14 cellular contexts compared by ENCODE assay signal in genomic region chr4:152164561-152164960, GRCh38.
DNase-seq lines count a peak whose midpoint lies in the region; ATAC-seq, FAIRE-seq and TF ChIP-seq lines count a peak whose summit lies in the region.
"Had no signal": no experiment of that assay in that cellular context is flagged by ENCODE, and none has a peak within 500 bp of the region (broad histone marks: within the 10 kb centered on the region; RNA-seq: fewer than 3 reads in every experiment).

No MANE protein-coding gene starts in this region.

- H3K56ac ChIP-seq in H9 (ENCODE audit: insufficient read length, low read depth, low read length) (no peak overlapping the region), H1 (replicated peaks; ENCODE audit: insufficient read length, low read depth, low read length) (no peak overlapping the region)

- H3K4me1 ChIP-seq in H9 (ENCODE audit: insufficient read depth, low read length), result peaks cover 10% of the 10 kb centered on the region; the same call in 1 of the 2 replicates
- peaks cover 3 to 19% (median 10%) of the 10 kb centered on the region in 4 experiments for H3K4me1 ChIP-seq in H1 (replicated peaks in 1 of 4; ENCODE audit: control insufficient read depth in 3 of 4, insufficient read depth in 4 of 4, low read length in 3 of 4)

- no peak overlapping the region for H3K4me3 Mint-ChIP-seq in H9

- CTCF ChIA-PET in H1 (lab: Charles Lee; ENCODE audit: partially characterized antibody), result no interaction called here

- H3K14ac ChIP-seq in H9 (ENCODE audit: insufficient read depth, low read length) (no peak overlapping the region), H1 (ENCODE audit: insufficient read length) (no peak overlapping the region)

- FAIRE-seq in H1 (lab: Jason Lieb, UNC), result peak; percentile 45

- H3K27me3 Mint-ChIP-seq in H9 (ENCODE audit: low read depth), result no peaks in the 10 kb centered on the region; the same call in 1 of the 2 replicates

- H3K27me3 ChIP-seq in H9 (ENCODE audit: insufficient read depth, low read length) (no peaks in the 10 kb centered on the region), H1 (replicated peaks in 1 of 4; ENCODE audit: control insufficient read depth in 3 of 4, extremely low read depth in 1 of 4, insufficient read depth in 3 of 4, low read length in 3 of 4) (no peaks in the 10 kb centered on the region)

- TF ChIP-seq RAD21 in H1 (IDR thresholded peaks at IDR 0.05 in 1 of 2, conservative IDR thresholded peaks at IDR 0.05 in 1 of 2; ENCODE audit: low read depth in 2 of 2, low read length in 2 of 2), result no peak

- H3K9me3 Mint-ChIP-seq in H9, result no peaks in the 10 kb centered on the region; a peak in 1 of 5 replicates

- no peak overlapping the region for H4K5ac ChIP-seq in H9 (ENCODE audit: insufficient read length, low read depth, low read length)
- H4K5ac ChIP-seq in H1 (ENCODE audit: insufficient read length, low read depth, low read length), result no peak overlapping the region

- H3K9me3 ChIP-seq in H9 (ENCODE audit: control insufficient read depth, low read depth, low read length) (no peaks in the 10 kb centered on the region), H1 (ENCODE audit: insufficient read depth in 2 of 2, low read depth in 1 of 2, low read length in 1 of 2) (no peaks in the 10 kb centered on the region)

- H3K79me1 ChIP-seq in H9 (ENCODE audit: insufficient read depth, low read depth, low read length, poor library complexity, severe bottlenecking) (no peaks in the 10 kb centered on the region), H1 (ENCODE audit: low read depth, low read length) (no peaks in the 10 kb centered on the region)

- H3K23ac ChIP-seq in H9 (ENCODE audit: insufficient read length, low read depth, low read length), result no peak overlapping the region
- H3K23ac ChIP-seq in H1 (ENCODE audit: insufficient read length), result no peak overlapping the region

- no peak overlapping the region for H3K4me2 ChIP-seq in H9 (ENCODE audit: insufficient read depth, insufficient read length, low read length)
- H3K4me2 ChIP-seq in H1 (ENCODE audit: insufficient read depth in 1 of 2, low read depth in 2 of 2, low read length in 2 of 2), result peak overlapping the region; percentile 27 to 30

- H2BK12ac ChIP-seq in H9 (ENCODE audit: insufficient read length, low read depth, low read length) (no peak overlapping the region), H1 (ENCODE audit: low read depth, low read length) (no peak overlapping the region)

- H2AK5ac ChIP-seq in H9 (ENCODE audit: insufficient read length, low read length), result no peak overlapping the region
- H2AK5ac ChIP-seq in H1 (ENCODE audit: low read depth, low read length), result no peak overlapping the region; the same call in 1 of the 2 replicates

- H2BK15ac ChIP-seq in H9 (ENCODE audit: low read depth, low read length) (no peak overlapping the region), H1 (ENCODE audit: low read length) (no peak overlapping the region)

- H4K91ac ChIP-seq in H9 (ENCODE audit: insufficient read length, low read depth, low read length) (no peak overlapping the region), H1 (replicated peaks; ENCODE audit: insufficient read length, low read length) (no peak overlapping the region)

- H3K36me3 ChIP-seq in H1 (ENCODE audit: control insufficient read depth in 2 of 4, insufficient read depth in 4 of 4, low read length in 3 of 4), result no peaks in the 10 kb centered on the region

- no peak overlapping the region for H2BK20ac ChIP-seq in H9 (ENCODE audit: low read depth, low read length, poor library complexity, severe bottlenecking)
- H2BK20ac ChIP-seq in H1 (ENCODE audit: low read length), result no peak overlapping the region

- peak overlapping the region; percentile 72 for H3K27ac ChIP-seq in H9 (ENCODE audit: insufficient read length, low read depth, low read length)
- H3K27ac ChIP-seq in H1 (ENCODE audit: low read depth, low read length), result no peak overlapping the region; the same call in 1 of the 2 replicates

- peak; percentile 3 for DNase-seq in DMS53 treated with DMSO at 0.1 percent for 48 hours (lab: John Stamatoyannopoulos, UW; ENCODE audit: unreplicated experiment)
- no peak for DNase-seq in H9
- no peak for DNase-seq in H1 (ENCODE audit: low read depth in 1 of 2, low spot score in 2 of 2)
- DNase-seq in islet precursor cell, result peak; percentile 73
- DNase-seq in stimulated activated CD8-positive, alpha-beta memory T cell treated with anti-CD3 and anti-CD28 coated beads, Interleukin-4, amount 100 ng/mL, for 48 hours, result no peak
- no peak for DNase-seq in NCI-H510A treated with DMSO at 0.1 percent for 48 hours (lab: John Stamatoyannopoulos, UW)
- DNase-seq: ACHN, AML-193, COR-L47, DMS153, MM.1S, NCI-H1105, NCI-H1694 had no signal

- H3K18ac ChIP-seq in H9 (ENCODE audit: insufficient read length, low read depth, low read length), result no peak overlapping the region
- H3K18ac ChIP-seq in H1 (ENCODE audit: extremely low read depth, low read length), result no peak overlapping the region

- H3K27ac Mint-ChIP-seq in H9, result peak overlapping the region; percentile 13 to 76 (median 33); a peak in 4 of 7 replicates

- no peak for TF ChIP-seq POLR2A in H1 (IDR thresholded peaks at IDR 0.05; ENCODE audit: control extremely low read depth in 1 of 2, low read depth in 2 of 2, low read length in 2 of 2)

- no peaks in the 10 kb centered on the region for H3K79me2 ChIP-seq in H9 (ENCODE audit: insufficient read depth, low read length)
- no peaks in the 10 kb centered on the region for H3K79me2 ChIP-seq in H1 (ENCODE audit: control insufficient read depth in 1 of 2, insufficient read depth in 2 of 2, low read length in 2 of 2)

- H4K20me1 ChIP-seq in H9 (ENCODE audit: control insufficient read depth, insufficient read depth, insufficient read length) (no peaks in the 10 kb centered on the region), H1 (replicated peaks in 1 of 2; ENCODE audit: control insufficient read depth in 1 of 2, insufficient read depth in 2 of 2, low read length in 2 of 2) (no peaks in the 10 kb centered on the region)

- H3T11ph ChIP-seq in H9 (ENCODE audit: low read length), result no peak overlapping the region

- no peak overlapping the region for H2BK120ac ChIP-seq in H9 (ENCODE audit: low read depth, low read length, poor library complexity, severe bottlenecking)
- H2BK120ac ChIP-seq in H1 (replicated peaks; ENCODE audit: low read depth, low read length), result no peak overlapping the region

- no CpG with 5 or more reads among the region's 1 CpG for WGBS in H9 (ENCODE audit: extremely low coverage, insufficient read length, low lambda C conversion rate)
- WGBS in H1 (ENCODE audit: extremely low coverage in 1 of 2, insufficient coverage in 1 of 2, insufficient read length in 1 of 2, insufficient replicate concordance in 2 of 2, low coverage in 1 of 2, low lambda C conversion rate in 2 of 2, missing lambda C conversion rate in 1 of 2), 2 experiments, result 79% methylated on average over 1 of the region's 1 CpG; no CpG with 5 or more reads in 1 of the 2 experiments

- TF ChIP-seq CTCF in H9 (conservative IDR thresholded peaks at IDR 0.05) (peak; percentile 19; the same call in 1 of the 3 replicates), H1 (IDR thresholded peaks at IDR 0.05; ENCODE audit: control extremely low read depth in 1 of 3, insufficient read depth in 1 of 3, low read depth in 1 of 3, low read length in 3 of 3) (peak in 2 of 3 experiments; percentile 10 to 28; a peak in 2 of 4 replicates)

- no peaks in the 10 kb centered on the region for H3K36me3 Mint-ChIP-seq in H9 (ENCODE audit: insufficient read depth in 1 of 3, low read depth in 3 of 3)

- TF ChIP-seq EP300 in H1 (IDR thresholded peaks at IDR 0.05; ENCODE audit: borderline replicate concordance in 1 of 2, low read depth in 2 of 2, low read length in 2 of 2), result no peak

- H3K4me1 Mint-ChIP-seq in H9, result peaks cover 40 to 45% of the 10 kb centered on the region in 2 experiments

- H3K23me2 ChIP-seq in H9 (ENCODE audit: insufficient read length, low read depth, low read length, poor library complexity, severe bottlenecking) (no peaks in the 10 kb centered on the region), H1 (ENCODE audit: low read depth, low read length) (no peaks in the 10 kb centered on the region)

- POLR2A ChIA-PET in H1 (lab: Charles Lee; ENCODE audit: partially characterized antibody), result no interaction called here

- no peak overlapping the region for H4K8ac ChIP-seq in H9 (replicated peaks; ENCODE audit: insufficient read length, low read depth, low read length)
- H4K8ac ChIP-seq in H1 (ENCODE audit: extremely low read depth, insufficient read depth, low read length), result no peak overlapping the region

- ATAC-seq in HG03442 (IDR thresholded peaks at IDR 0.05; ENCODE audit: unreplicated experiment), result no peak

- H2BK5ac ChIP-seq in H9 (ENCODE audit: insufficient read length, low read length) (no peak overlapping the region), H1 (ENCODE audit: low read depth, low read length) (no peak overlapping the region)

- H3K4ac ChIP-seq in H9 (ENCODE audit: low read depth, low read length), result no peak overlapping the region
- no peak overlapping the region for H3K4ac ChIP-seq in H1 (replicated peaks; ENCODE audit: insufficient read length, low read depth, low read length)

- H2AFZ ChIP-seq in H9 (ENCODE audit: low read length) (no peak overlapping the region), H1 (ENCODE audit: low read length) (no peak overlapping the region)

- no peak overlapping the region for H3K9ac ChIP-seq in H9 (ENCODE audit: extremely low read depth, insufficient read length, low read length)
- H3K9ac ChIP-seq in H1 (replicated peaks in 1 of 4; ENCODE audit: extremely low read depth in 1 of 4, low read depth in 3 of 4, low read length in 3 of 4), result no peak overlapping the region

- H3K4me3 ChIP-seq in H1 (ENCODE audit: extremely low read depth in 1 of 4, insufficient read depth in 2 of 4, low read depth in 3 of 4, low read length in 4 of 4), result no peak overlapping the region; a peak in 1 of 8 replicates

TF ChIP-seq in H1, 55 proteins besides CTCF, POLR2A, EP300 and RAD21 (continues in another document):
- no peak for TF ChIP-seq POU5F1 (IDR thresholded peaks at IDR 0.05; ENCODE audit: low read depth, low read length)
- no peak for TF ChIP-seq CHD1 (IDR thresholded peaks at IDR 0.05; ENCODE audit: low read depth, low read length)
- TF ChIP-seq SP4 (IDR thresholded peaks at IDR 0.05; ENCODE audit: low read length), result no peak
- no peak for TF ChIP-seq SRF (IDR thresholded peaks at IDR 0.05; ENCODE audit: low read depth, low read length)
- no peak for TF ChIP-seq POLR2AphosphoS5 (IDR thresholded peaks at IDR 0.05; ENCODE audit: low read depth, low read length)
- no peak for TF ChIP-seq FOSL1 (IDR thresholded peaks at IDR 0.05; ENCODE audit: insufficient read depth, low read depth, low read length)
- no peak for TF ChIP-seq KDM4A (IDR thresholded peaks at IDR 0.05; ENCODE audit: low read depth, low read length, severe bottlenecking)
- TF ChIP-seq YY1 (IDR thresholded peaks at IDR 0.05; ENCODE audit: low read depth, low read length), result no peak

Comparison
In these comparisons a context has a peak if more than half of its experiments do, and no peak if none do; other contexts are left out.
1. DNase-seq: peak in DMS53 treated with DMSO at 0.1 percent for 48 hours (single experiment) and islet precursor cell (single experiment); none in H9 (single experiment), H1 (0 of 2), stimulated activated CD8-positive, alpha-beta memory T cell treated with anti-CD3 and anti-CD28 coated beads, Interleukin-4, amount 100 ng/mL, for 48 hours (single experiment) and NCI-H510A treated with DMSO at 0.1 percent for 48 hours (single experiment).